Comparison of ENCODE assay signal across 8 cellular contexts in genomic region chr6:31952140-31952805, GRCh38. TPM values are rescaled to one million over a fixed set of nuclear protein-coding genes. Genes with fewer than 3 reads are reported as not detected.
DNase-seq lines count a peak whose midpoint lies in the region; ATAC-seq and TF ChIP-seq lines count a peak whose summit lies in the region.

No MANE protein-coding gene starts in this region.

- DNase-seq in G401 (ENCODE audit: low spot score) (peak; percentile 57), NCI-H748 treated with DMSO at 0.1 percent for 48 hours (lab: John Stamatoyannopoulos, UW) (peak; percentile 39), adrenal gland (peak; percentile 67 to 85 (median 77)), right atrium auricular region (ENCODE audit: low spot score) (no peak), sciatic nerve (ENCODE audit: low spot score) (peak; percentile 78)

- no peaks in the 10 kb centered on the region for H3K9me3 ChIP-seq in adrenal gland (replicated peaks in 1 of 3)
- H3K9me3 ChIP-seq in right atrium auricular region: no peaks in the 10 kb centered on the region

- intact Hi-C loops in adrenal gland (cut with DNase I): loop anchor here (5.0 kb wide), 1 partner anchor 50 kb away; the partner anchor contains the start of gene ZBTB12 (in 2 of the 2)
- intact Hi-C loops in sciatic nerve (cut with DNase I): loop anchor here (5.0 kb wide), 1 partner anchor 50 kb away; the partner anchor contains the start of gene ZBTB12

- no peak overlapping the region for H3K27ac ChIP-seq in 22Rv1
- H3K27ac ChIP-seq in adrenal gland: peak overlapping the region in 1 of 5 donors; percentile 24
- no peak overlapping the region for H3K27ac ChIP-seq in right atrium auricular region

- H3K4me1 ChIP-seq in adrenal gland (replicated peaks in 1 of 2) (no peaks in the 10 kb centered on the region), right atrium auricular region (no peaks in the 10 kb centered on the region)

- H3K4me3 ChIP-seq in adrenal gland: no peak overlapping the region
- no peak overlapping the region for H3K4me3 ChIP-seq in right atrium auricular region

- ATAC-seq in sciatic nerve: peak; percentile 78
- ATAC-seq in GM18858 (IDR thresholded peaks at IDR 0.05; ENCODE audit: unreplicated experiment): no peak
- ATAC-seq in HG02678 (IDR thresholded peaks at IDR 0.05; ENCODE audit: unreplicated experiment): no peak

- TF ChIP-seq CTCF in 22Rv1 (IDR thresholded peaks at IDR 0.05) (peak; percentile 87), adrenal gland (IDR thresholded peaks at IDR 0.05) (peak; percentile 67 to 80 (median 74)), right atrium auricular region (IDR thresholded peaks at IDR 0.05) (peak; percentile 21 to 77)

- WGBS in adrenal gland, 4 donors: 53 to 63% (median 55%) methylated on average over 5 of the region's 5 CpGs

- H3K36me3 ChIP-seq in adrenal gland (replicated peaks in 1 of 2) (peaks cover 0 to 62% of the 10 kb centered on the region in 2 donors), right atrium auricular region (peaks cover 49% of the 10 kb centered on the region)

- in situ Hi-C loops in G401 (cut with HindIII; ENCODE audit: low sequenced_read_pairs): no loop called here

- no peak for TF ChIP-seq POLR2A in adrenal gland (IDR thresholded peaks at IDR 0.05)

- no peaks in the 10 kb centered on the region for H3K27me3 ChIP-seq in adrenal gland
- H3K27me3 ChIP-seq in right atrium auricular region: no peaks in the 10 kb centered on the region

RNA-seq across cellular contexts. Expression of gene CFB, which starts 6.4 kb away (rescaled TPM):
- total RNA-seq in G401 (2014; rRNA removed; shearing (Covaris generic)): not detected in 2 replicates
- total RNA-seq in adrenal gland: 100 to 1,000 TPM in 2 of 8 donors, 10 to 100 TPM in 6; 13.1 to 166 (median 28.2) TPM
- 10 to 100 TPM; 10.2 to 76.4 (median 60.6) TPM for polyA plus RNA-seq in adrenal gland
- 100 to 1,000 TPM in 1 of 2 donors, 10 to 100 TPM in 1; 65.5 to 126 TPM for total RNA-seq in right atrium auricular region
- total RNA-seq in sciatic nerve: 72.6 TPM

RNA-seq across cellular contexts. Expression of gene NELFE, which starts 6.5 kb away (rescaled TPM):
- total RNA-seq in G401 (2014; rRNA removed; shearing (Covaris generic)): 183 and 198 TPM in 2 replicates
- total RNA-seq in adrenal gland: 100 to 1,000 TPM in 3 of 8 donors, 10 to 100 TPM in 5; 64.4 to 107 (median 85.1) TPM
- 100 to 1,000 TPM in 2 of 3 donors, 10 to 100 TPM in 1; 89.9 to 117 (median 106) TPM for polyA plus RNA-seq in adrenal gland
- total RNA-seq in right atrium auricular region: 10 to 100 TPM; 40.0 to 81.7 TPM
- total RNA-seq in sciatic nerve: 55.1 TPM

RNA-seq across cellular contexts. Expression of gene SKIC2, which starts 6.7 kb away (rescaled TPM):
- 41.0 and 43.4 TPM in 2 replicates for total RNA-seq in G401 (2014; rRNA removed; shearing (Covaris generic))
- total RNA-seq in adrenal gland (100 to 1,000 TPM in 4 of 8 donors, 10 to 100 TPM in 4; 43.2 to 231 (median 90.7) TPM), right atrium auricular region (10 to 100 TPM; 18.7 to 31.6 TPM), sciatic nerve (60.0 TPM)
- polyA plus RNA-seq in adrenal gland: 100 to 1,000 TPM in 2 of 3 donors, 10 to 100 TPM in 1; 38.8 to 330 (median 243) TPM

RNA-seq across cellular contexts. Expression of gene DXO, which starts 19.7 kb away (rescaled TPM):
- total RNA-seq in G401 (2014; rRNA removed; shearing (Covaris generic)): 4.3 and 7.1 TPM in 2 replicates
- total RNA-seq in adrenal gland (10 to 100 TPM; 19.9 to 57.1 (median 45.0) TPM), right atrium auricular region (10 to 100 TPM; 12.1 to 14.1 TPM), sciatic nerve (23.0 TPM)
- 100 to 1,000 TPM in 1 of 3 donors, 10 to 100 TPM in 2; 38.7 to 102 (median 83.7) TPM for polyA plus RNA-seq in adrenal gland

RNA-seq across cellular contexts. Expression of gene C2, which starts 24.8 kb away (rescaled TPM):
- 0.98 and 3.7 TPM in 2 replicates for total RNA-seq in G401 (2014; rRNA removed; shearing (Covaris generic))
- total RNA-seq in adrenal gland: 100 to 1,000 TPM in 1 of 8 donors, 10 to 100 TPM in 7; 17.3 to 107 (median 46.2) TPM
- 10 to 100 TPM; 13.3 to 25.0 (median 19.0) TPM for polyA plus RNA-seq in adrenal gland
- 10 to 100 TPM in 1 of 2 donors, 1 to 10 TPM in 1; 3.5 to 19.9 TPM for total RNA-seq in right atrium auricular region
- 25.0 TPM for total RNA-seq in sciatic nerve

Comparison
In these comparisons a context has a peak if more than half of its experiments do, and no peak if none do; other contexts are left out.
1. RNA of gene CFB, which starts 6.4 kb away (total RNA-seq): 65.5 to 126 TPM in right atrium auricular region, 72.6 TPM in sciatic nerve (single experiment) and 13.1 to 166 TPM in adrenal gland; not detected in G401; every median in the first group is over 10 times any median in the second.
2. Peak in every context shown above with its lines, with median percentiles within 50 percentile points of each other: CTCF ChIP-seq.